19 cellular contexts compared by ENCODE assay signal in genomic region chr11:100557830-100558611, GRCh38.
DNase-seq lines count a peak whose midpoint lies in the region; TF ChIP-seq lines count a peak whose summit lies in the region.
"Had no signal": no experiment of that assay in that cellular context is flagged by ENCODE, and none has a peak within 500 bp of the region (broad histone marks: within the 10 kb centered on the region; RNA-seq: fewer than 3 reads in every experiment).

No MANE protein-coding gene starts in this region.

- H3K27me3 ChIP-seq in brain microvascular endothelial cell (replicated peaks): no peaks in the 10 kb centered on the region
- H3K27me3 ChIP-seq: cardiac muscle cell, sigmoid colon had no signal

- no peaks in the 10 kb centered on the region for H3K36me3 ChIP-seq in brain microvascular endothelial cell (replicated peaks)
- H3K36me3 ChIP-seq: cardiac muscle cell, sigmoid colon had no signal

- DNase-seq in AG10803 (ENCODE audit: low read depth) (peak; percentile 58), LHCN-M2 (ENCODE audit: low read depth) (peak; percentile 25), brain microvascular endothelial cell (peak; percentile 16), kidney tubule cell (ENCODE audit: low spot score) (peak; percentile 65), cerebellar cortex (ENCODE audit: low spot score) (no peak), SKM-1 treated with dmso at 0.1 percent for 144 hours (lab: John Stamatoyannopoulos, UW; ENCODE audit: unreplicated experiment) (no peak), epidermal melanocyte (ENCODE audit: insufficient read length, low spot score) (no peak), amniotic stem cell (lab: John Stamatoyannopoulos, UW) (no peak)
- DNase-seq: activated CD4-positive, alpha-beta T cell treated with anti-CD3 and anti-CD28 coated beads, Interleukin-2, amount 50 U/mL, for 1 hour; activated naive CD4-positive, alpha-beta T cell treated with anti-CD3 and anti-CD28 coated beads for 36 hours; Calu3; H7; KBM-7; NCI-H1105; NCI-H2171 treated with DMSO at 0.1 percent for 48 hours; NCI-H774; sigmoid colon had no signal

- no peak overlapping the region for H3K4me3 ChIP-seq in AG10803 (ENCODE audit: low read length)
- no peak overlapping the region for H3K4me3 ChIP-seq in brain microvascular endothelial cell (ENCODE audit: low read depth, low read length)
- H3K4me3 ChIP-seq: cardiac muscle cell, sigmoid colon had no signal

- no peak overlapping the region for H3K27ac ChIP-seq in brain microvascular endothelial cell
- H3K27ac ChIP-seq: cardiac muscle cell, HL-60, sigmoid colon had no signal

- in situ Hi-C loops in brain microvascular endothelial cell (cut with HindIII; ENCODE audit: low pct_ligation_motif_present, low sequenced_read_pairs): no loop called here

- TF ChIP-seq CTCF in AG10803 (conservative IDR thresholded peaks at IDR 0.05; ENCODE audit: low read length) (no peak), brain microvascular endothelial cell (IDR thresholded peaks at IDR 0.05; ENCODE audit: low read depth, low read length, missing control alignments) (no peak)

Comparison
In these comparisons a context has a peak if more than half of its experiments do, and no peak if none do; other contexts are left out.
1. DNase-seq: peak in AG10803 (single experiment), LHCN-M2 (single experiment), brain microvascular endothelial cell (single experiment) and kidney tubule cell (single experiment); none in cerebellar cortex (single experiment), SKM-1 treated with dmso at 0.1 percent for 144 hours (single experiment), epidermal melanocyte (single experiment) and amniotic stem cell (single experiment).